ENCODE assay signal across 8 cellular contexts in the genomic region with DNA sequence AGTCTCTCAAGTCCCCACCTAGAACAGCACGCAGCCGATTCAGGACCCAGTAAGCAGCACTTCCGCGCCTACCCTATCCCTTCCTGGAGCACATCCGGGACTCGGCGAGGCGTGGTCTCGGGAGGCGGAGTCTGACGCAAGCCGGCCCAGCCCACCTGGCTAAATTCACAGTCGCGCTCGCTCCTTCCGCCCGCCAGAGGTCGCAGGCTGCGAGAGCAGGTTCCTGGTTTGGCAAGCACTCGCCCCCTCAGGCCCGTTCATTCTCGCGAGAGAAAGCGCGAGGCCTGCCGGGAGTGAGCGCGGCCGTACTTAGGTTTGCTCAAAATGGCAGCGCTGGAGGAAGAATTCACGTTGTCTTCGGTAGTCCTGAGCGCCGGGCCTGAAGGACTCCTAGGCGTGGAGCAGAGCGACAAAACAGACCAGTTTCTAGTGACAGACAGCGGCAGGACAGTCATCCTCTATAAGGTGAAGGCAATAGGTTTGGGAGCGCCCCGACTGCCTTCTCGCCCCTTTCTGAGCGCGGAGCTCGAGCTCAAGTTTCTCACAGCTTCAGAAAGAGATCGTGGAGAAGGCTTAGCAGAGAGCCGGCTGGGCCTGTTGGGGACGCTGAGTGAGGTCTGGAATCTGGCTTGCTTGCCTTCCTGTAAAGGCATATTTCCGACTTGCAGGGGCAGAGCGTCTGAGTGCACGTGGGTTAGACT.
DNase-seq lines count a peak whose midpoint lies in the region; ATAC-seq lines count a peak whose summit lies in the region.

A gene (plus strand): TSS at position 313 of the 701 bp plus-strand sequence. CDS start 12 bp downstream, at position 325.

- DNase-seq in Ammon's horn (ENCODE audit: low spot score) (peak; percentile 100), NCI-H446 treated with DMSO at 0.1 percent for 48 hours (lab: John Stamatoyannopoulos, UW) (peak; percentile 93), cerebellar cortex (ENCODE audit: low spot score) (peak; percentile 99), iris pigment epithelial cell (ENCODE audit: low read depth) (peak; percentile 99)
- DNase-seq in stimulated activated CD4-positive, alpha-beta T cell treated with anti-CD3 and anti-CD28 coated beads, Interleukin-12 subunit alpha, Interleukin-12 subunit beta, amount 100 ng/mL, for 4 hours, result peak; percentile 99

- ATAC-seq in GM19043 (IDR thresholded peaks at IDR 0.05; ENCODE audit: low read depth, unreplicated experiment) (peak; percentile 88), HG03378 (IDR thresholded peaks at IDR 0.05; ENCODE audit: unreplicated experiment) (peak; percentile 94)
- ATAC-seq in activated CD4-positive, CD25-positive, alpha-beta regulatory T cell treated with anti-CD3 and anti-CD28 coated beads, Interleukin-2, amount 50 U/mL, for 24 hours, result peak; percentile 97

Comparison
In these comparisons a context has a peak if more than half of its experiments do, and no peak if none do; other contexts are left out.
1. Peak in every context shown above with its lines: DNase-seq and ATAC-seq.